24 cellular contexts compared by ENCODE assay signal in genomic region chr9:34964458-34964857, GRCh38. TPM values are rescaled to one million over a fixed set of nuclear protein-coding genes. Genes with fewer than 3 reads are reported as not detected.
"Had no signal": no experiment of that assay in that cellular context is flagged by ENCODE, and none has a peak within 500 bp of the region (broad histone marks: within the 10 kb centered on the region; RNA-seq: fewer than 3 reads in every experiment).

No MANE protein-coding gene starts in this region.

- H3K9ac ChIP-seq: neural progenitor cell, parathyroid adenoma had no signal

- H3K4me2 ChIP-seq: neural progenitor cell had no signal

- H3K4me3 ChIP-seq: dorsolateral prefrontal cortex, left lung, neural progenitor cell, sigmoid colon, stomach, thyroid gland, vagina had no signal

- H3K27me3 ChIP-seq: dorsolateral prefrontal cortex, vagina had no signal

- H3K36me3 ChIP-seq: left lung, neural progenitor cell, sigmoid colon, stomach, thyroid gland, vagina had no signal

- H2AFZ ChIP-seq: neural progenitor cell, parathyroid adenoma had no signal

- H3K27ac Mint-ChIP-seq: naive thymus-derived CD4-positive, alpha-beta T cell; nephron; neural progenitor cell; progenitor cell of endocrine pancreas; stimulated activated effector memory CD8-positive, alpha-beta T cell treated with anti-CD3 and anti-CD28 coated beads, Interleukin-12 subunit alpha, Interleukin-12 subunit beta, amount 100 ng/mL, for 72 hours had no signal

- H3K4me1 ChIP-seq: parathyroid adenoma, sigmoid colon, thyroid gland, vagina had no signal

- H3K79me2 ChIP-seq: parathyroid adenoma had no signal

- H3K27ac ChIP-seq: left lung, neural progenitor cell, parathyroid adenoma, sigmoid colon, stomach, thyroid gland, vagina had no signal

- H3K9me3 Mint-ChIP-seq: naive thymus-derived CD4-positive, alpha-beta T cell; nephron; neural progenitor cell; stimulated activated effector memory CD8-positive, alpha-beta T cell treated with anti-CD3 and anti-CD28 coated beads, Interleukin-12 subunit alpha, Interleukin-12 subunit beta, amount 100 ng/mL, for 72 hours had no signal

- H3K4me3 Mint-ChIP-seq: naive thymus-derived CD4-positive, alpha-beta T cell; nephron; neural progenitor cell; stimulated activated effector memory CD8-positive, alpha-beta T cell treated with anti-CD3 and anti-CD28 coated beads, Interleukin-12 subunit alpha, Interleukin-12 subunit beta, amount 100 ng/mL, for 72 hours had no signal

- ATAC-seq: left lung; naive thymus-derived CD4-positive, alpha-beta T cell; right cardiac atrium; stimulated activated effector memory CD8-positive, alpha-beta T cell treated with anti-CD3 and anti-CD28 coated beads, Interleukin-12 subunit alpha, Interleukin-12 subunit beta, amount 100 ng/mL, for 72 hours had no signal

- H3K9me3 ChIP-seq: left lung, sigmoid colon, stomach, thyroid gland, vagina had no signal

- H3K36me3 Mint-ChIP-seq: naive thymus-derived CD4-positive, alpha-beta T cell; neural progenitor cell; stimulated activated effector memory CD8-positive, alpha-beta T cell treated with anti-CD3 and anti-CD28 coated beads, Interleukin-12 subunit alpha, Interleukin-12 subunit beta, amount 100 ng/mL, for 72 hours had no signal

- DNase-seq: dorsolateral prefrontal cortex; effector CD4-positive, alpha-beta T cell; erythroblast; left lung; mesendoderm; midbrain; naive thymus-derived CD4-positive, alpha-beta T cell; right cardiac atrium; sigmoid colon; stimulated activated CD4-positive, alpha-beta T cell treated with anti-CD3 and anti-CD28 coated beads, Interleukin-2, amount 100 ng/mL, for 24 hours; stimulated activated CD4-positive, alpha-beta T cell treated with anti-CD3 and anti-CD28 coated beads, Interleukin-4, amount 100 ng/mL, for 24 hours; stimulated activated naive CD4-positive, alpha-beta T cell treated with Interleukin-2 at 50 U/mL for 16 hours; stomach; thyroid gland; trophoblast cell had no signal

RNA-seq across cellular contexts. Expression of gene PHF24, which starts 6.4 kb away (rescaled TPM):
- total RNA-seq: fibroblast of villous mesenchyme; lung microvascular endothelial cell; naive thymus-derived CD4-positive, alpha-beta T cell; osteoblast had no signal
- polyA plus RNA-seq: naive thymus-derived CD4-positive, alpha-beta T cell had no signal
